Comparison of ENCODE assay signal across 1 cellular context in the genomic region with DNA sequence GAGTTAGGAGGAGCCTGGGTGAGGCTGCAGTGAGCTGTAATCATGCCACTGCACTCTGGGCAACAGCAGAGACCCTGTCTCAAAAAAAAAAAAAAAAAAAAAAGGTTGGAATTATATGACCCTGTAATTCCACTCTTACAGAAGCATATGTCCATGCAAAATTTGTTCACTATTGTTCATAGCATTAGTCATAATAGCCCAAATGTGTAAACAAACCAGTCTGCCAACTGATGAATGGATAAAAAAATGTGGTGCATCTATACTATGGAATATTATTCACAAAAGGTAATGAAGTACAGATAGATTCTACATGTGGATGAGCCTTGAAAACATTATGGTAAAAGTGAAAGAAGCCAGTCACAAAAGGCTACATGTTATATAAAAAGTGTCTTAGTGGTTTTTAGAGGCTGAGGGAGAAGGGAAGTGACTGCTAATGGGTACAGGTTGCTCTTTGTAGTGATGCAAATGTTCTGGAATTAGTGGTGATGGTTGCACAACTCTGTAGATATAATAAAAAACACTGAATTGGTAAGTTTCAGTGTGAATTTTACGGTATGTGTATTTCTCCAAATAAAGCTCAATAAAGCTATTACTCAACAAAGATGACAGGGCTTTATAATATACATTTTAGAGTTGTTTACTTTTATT.
A peak's percentile ranks its signal among the peaks of the same experiment; 100 is the strongest.
TF ChIP-seq lines count a peak whose summit lies in the region.

No MANE protein-coding gene starts in this region.

TF ChIP-seq in HepG2, 621 proteins besides CTCF, POLR2A, EP300 and RAD21:
- TF ChIP-seq ZNF225 (CRISPR knock-in tag; IDR thresholded peaks at IDR 0.05), result no peak
- TF ChIP-seq CEBPB (IDR thresholded peaks at IDR 0.05; ENCODE audit: borderline replicate concordance, low read depth, low read length), result peak; percentile 15; the same call in 1 of the 2 replicates
